In the genomic region with DNA sequence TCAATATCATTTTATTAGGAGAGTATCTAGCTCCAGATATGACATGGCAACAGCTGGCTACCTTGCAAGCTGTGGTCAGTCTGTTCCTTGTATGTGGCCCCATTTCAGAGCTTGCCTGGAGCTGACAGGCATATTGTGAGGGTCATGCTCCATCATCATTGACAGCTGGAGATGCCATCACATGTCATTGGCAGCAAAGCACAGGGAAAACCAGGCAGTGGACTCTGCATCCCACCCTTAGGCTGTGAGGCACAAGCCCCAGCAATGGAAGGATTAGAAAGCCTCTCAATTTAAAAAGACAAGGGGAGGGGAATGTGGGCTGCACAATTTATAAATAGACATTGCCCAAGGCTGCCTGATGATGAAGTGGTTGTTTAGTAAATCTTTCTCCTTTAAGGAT, we compare ENCODE assay signal across 14 cellular contexts.
"Had no signal": no experiment of that assay in that cellular context is flagged by ENCODE, and none has a peak within 500 bp of the region (broad histone marks: within the 10 kb centered on the region; RNA-seq: fewer than 3 reads in every experiment).

No MANE protein-coding gene starts in this region.

- H3K9me3 ChIP-seq: colonic mucosa, transverse colon had no signal

- H3K4me3 ChIP-seq: colonic mucosa, esophagus squamous epithelium, transverse colon had no signal

- H3K36me3 ChIP-seq: ascending aorta, colonic mucosa, esophagus squamous epithelium, heart right ventricle, transverse colon had no signal

- H3K27ac ChIP-seq: colonic mucosa, esophagus squamous epithelium, heart right ventricle, transverse colon had no signal

- H3K27me3 ChIP-seq: ascending aorta, colonic mucosa, esophagus squamous epithelium, heart right ventricle, transverse colon had no signal

- DNase-seq: activated gamma-delta T cell treated with Interleukin-2 at 50 U/mL for 16 hours; activated T-cell treated with anti-CD3 and anti-CD28 coated beads, Interleukin-2, amount 50 U/mL, for 1 hour; colonic mucosa; esophagus squamous epithelium; heart right ventricle; kidney; natural killer cell; retina; stimulated activated CD4-positive, alpha-beta T cell treated with anti-CD3 and anti-CD28 coated beads, Interleukin-12 subunit alpha, Interleukin-12 subunit beta, amount 100 ng/mL, for 4 hours; stimulated activated naive CD8-positive, alpha-beta T cell treated with anti-CD3 and anti-CD28 coated beads, Interleukin-15, amount 100 ng/mL, for 72 hours; transverse colon had no signal

- ATAC-seq: natural killer cell; SK-N-SH treated with all-trans-retinoic acid at 6 μM for 48 hours; stimulated activated effector memory CD8-positive, alpha-beta T cell treated with anti-CD3 and anti-CD28 coated beads, Interleukin-12 subunit alpha, Interleukin-12 subunit beta, amount 100 ng/mL, for 72 hours; stimulated activated naive CD8-positive, alpha-beta T cell treated with anti-CD3 and anti-CD28 coated beads, Interleukin-15, amount 100 ng/mL, for 72 hours had no signal
